Comparison of ENCODE assay signal across 8 cellular contexts in genomic region chr1:90964444-90965035, GRCh38. TPM values are rescaled to one million over a fixed set of nuclear protein-coding genes. Genes with fewer than 3 reads are reported as not detected.
DNase-seq lines count a peak whose midpoint lies in the region; ATAC-seq and TF ChIP-seq lines count a peak whose summit lies in the region.

No MANE protein-coding gene starts in this region.

- H3K4me3 Mint-ChIP-seq in T-cell: no peak overlapping the region
- no peak overlapping the region for H3K4me3 Mint-ChIP-seq in activated naive CD8-positive, alpha-beta T cell treated with anti-CD3 and anti-CD28 coated beads for 36 hours

- POLR2A ChIA-PET in AG04450 (lab: Yijun Ruan, JAX): no interaction called here
- POLR2A ChIA-PET in RWPE1 (lab: Yijun Ruan, JAX; ENCODE audit: low non-redundant PET): no interaction called here
- POLR2A ChIA-PET in T-cell (lab: Charles Lee): no interaction called here

- H3K4me3 ChIP-seq in AG04450 (ENCODE audit: low read depth, low read length): no peak overlapping the region

- H3K36me3 Mint-ChIP-seq in T-cell: peaks cover 18% of the 10 kb centered on the region
- H3K36me3 Mint-ChIP-seq in activated naive CD8-positive, alpha-beta T cell treated with anti-CD3 and anti-CD28 coated beads for 36 hours: peaks cover 24% of the 10 kb centered on the region

- H3K4me1 Mint-ChIP-seq in T-cell: peaks cover 50 to 61% (median 61%) of the 10 kb centered on the region in 3 donors
- H3K4me1 Mint-ChIP-seq in activated naive CD8-positive, alpha-beta T cell treated with anti-CD3 and anti-CD28 coated beads for 36 hours: peaks cover 30% of the 10 kb centered on the region

- H3K9me3 ChIP-seq in AG04450 (ENCODE audit: control insufficient read depth, insufficient read depth, low read length): no peaks in the 10 kb centered on the region

- DNase-seq in AG04450 (ENCODE audit: low read depth, low spot score): no peak
- no peak for DNase-seq in RWPE1 (ENCODE audit: low spot score)
- peak; percentile 12 for DNase-seq in glomerular visceral epithelial cell (ENCODE audit: extremely low spot score)
- DNase-seq in activated T-cell treated with anti-CD3 and anti-CD28 coated beads, Interleukin-2, amount 50 U/mL, for 1 hour: no peak
- DNase-seq in T-cell: no peak
- no peak for DNase-seq in GM19240 (ENCODE audit: insufficient read length, low spot score)
- no peak for DNase-seq in activated naive CD8-positive, alpha-beta T cell treated with anti-CD3 and anti-CD28 coated beads for 36 hours

- CTCF ChIA-PET in AG04450 (lab: Charles Lee) (interaction anchor here (0.6 to 4.5 kb wide), 11 partner anchors 9 to 316 kb away, joined by 3 to 31 read pairs (median 4); no protein-coding TSS in a partner anchor), RWPE1 (lab: Yijun Ruan, JAX) (interaction anchor here (0.6 to 1.0 kb wide), 5 partner anchors 30 to 829 kb away, joined by 3 read pairs; no protein-coding TSS in a partner anchor), T-cell (lab: Charles Lee) (interaction anchor here in 1 of 2 donors (0.6 kb wide), 1 partner anchor 107 kb away, joined by 4 read pairs; no protein-coding TSS in a partner anchor)

- TF ChIP-seq CTCF in AG04450 (IDR thresholded peaks at IDR 0.05; ENCODE audit: low read depth, low read length) (peak; percentile 45), RWPE1 (conservative IDR thresholded peaks at IDR 0.05; ENCODE audit: low read depth) (peak; percentile 54)

- H3K27ac Mint-ChIP-seq in T-cell: peak overlapping the region in 1 of 2 donors; percentile 40
- no peak overlapping the region for H3K27ac Mint-ChIP-seq in activated naive CD8-positive, alpha-beta T cell treated with anti-CD3 and anti-CD28 coated beads for 36 hours

- H3K27ac ChIP-seq in AG04450 (ENCODE audit: low read depth, low read length): no peak overlapping the region
- no peak overlapping the region for H3K27ac ChIP-seq in RWPE1

- ATAC-seq in GM21619 (IDR thresholded peaks at IDR 0.05; ENCODE audit: unreplicated experiment) (peak; percentile 62), T-cell (replicated peaks in 1 of 4) (no peak)

- H3K27me3 Mint-ChIP-seq in T-cell: no peaks in the 10 kb centered on the region
- no peaks in the 10 kb centered on the region for H3K27me3 Mint-ChIP-seq in activated naive CD8-positive, alpha-beta T cell treated with anti-CD3 and anti-CD28 coated beads for 36 hours

- no peaks in the 10 kb centered on the region for H3K9me3 Mint-ChIP-seq in T-cell
- H3K9me3 Mint-ChIP-seq in activated naive CD8-positive, alpha-beta T cell treated with anti-CD3 and anti-CD28 coated beads for 36 hours: peaks cover 1% of the 10 kb centered on the region

- no peaks in the 10 kb centered on the region for H3K27me3 ChIP-seq in AG04450 (ENCODE audit: control insufficient read depth, insufficient read depth, low read length)

RNA-seq across cellular contexts. Expression of gene ZNF644, which starts 57.3 kb away (rescaled TPM):
- polyA plus RNA-seq in AG04450 (2011; rRNA removed): 19.1 and 27.5 TPM in 2 replicates
- polyA minus RNA-seq in AG04450 (2011; rRNA and poly(A)+ RNA removed): 36.0 and 62.2 TPM in 2 replicates
- total RNA-seq in T-cell: 100 to 1,000 TPM in 2 of 5 donors, 10 to 100 TPM in 3; 55.0 to 139 (median 62.7) TPM
- 10 to 100 TPM; 41.6 to 44.7 TPM for total RNA-seq in activated naive CD8-positive, alpha-beta T cell treated with anti-CD3 and anti-CD28 coated beads for 36 hours
